Comparison of ENCODE assay signal across 8 cellular contexts in the genomic region with DNA sequence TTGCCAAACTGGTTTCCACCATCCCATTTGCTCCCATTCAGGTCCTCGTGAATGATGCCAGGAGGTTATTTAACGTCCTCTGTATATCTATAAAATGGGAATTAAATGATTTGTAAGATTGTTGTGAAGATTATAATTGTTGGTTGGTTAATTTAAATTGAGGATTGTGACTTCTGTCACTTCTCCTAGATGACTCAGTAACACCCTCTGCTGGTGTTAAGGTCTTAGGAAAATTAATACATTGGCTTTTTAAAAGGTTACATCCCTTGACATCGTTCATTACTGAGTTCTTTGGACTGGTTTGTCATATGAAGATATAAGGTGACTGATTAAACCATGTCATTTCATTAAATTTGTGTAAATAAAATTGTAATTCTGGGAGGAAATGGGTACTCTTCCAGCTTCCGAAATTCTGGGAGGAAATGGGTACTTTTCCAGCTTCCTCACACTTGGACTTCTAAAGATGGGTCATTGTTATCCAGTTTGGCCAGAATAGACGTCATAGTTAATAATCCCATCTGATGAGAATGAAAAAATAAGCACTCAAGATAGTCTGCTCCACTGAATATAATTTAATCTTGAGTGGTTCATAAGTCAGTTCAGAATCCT. TPM values are rescaled to one million over a fixed set of nuclear protein-coding genes. Genes with fewer than 3 reads are reported as not detected.
DNase-seq lines count a peak whose midpoint lies in the region; ATAC-seq and TF ChIP-seq lines count a peak whose summit lies in the region.

No MANE protein-coding gene starts in this region.

- no peaks in the 10 kb centered on the region for H3K36me3 ChIP-seq in breast epithelium
- H3K36me3 ChIP-seq in MG63: no peaks in the 10 kb centered on the region

- TF ChIP-seq POLR2A in breast epithelium (IDR thresholded peaks at IDR 0.05): no peak

- H3K9me3 Mint-ChIP-seq in nephron: no peaks in the 10 kb centered on the region

- DNase-seq in EL (peak; percentile 33), M059J (ENCODE audit: low read depth) (peak; percentile 56), breast epithelium (ENCODE audit: low spot score in 2 of 2) (no peak), MG63 (no peak), activated T-cell treated with anti-CD3 and anti-CD28 coated beads for 4 hours (no peak), ureter (ENCODE audit: low spot score) (no peak)

- H3K27ac Mint-ChIP-seq in nephron: no peak overlapping the region

- no peaks in the 10 kb centered on the region for H3K27me3 Mint-ChIP-seq in nephron (ENCODE audit: low read depth)

- peak in 2 of 3 donors; percentile 59 to 63 for TF ChIP-seq CTCF in breast epithelium (IDR thresholded peaks at IDR 0.05)
- peak; percentile 49 to 55 (median 52) for TF ChIP-seq CTCF in nephron (IDR thresholded peaks at IDR 0.05; ENCODE audit: unreplicated experiment in 3 of 3)

- no peak for ATAC-seq in HG03108 (IDR thresholded peaks at IDR 0.05; ENCODE audit: unreplicated experiment)

- no peak overlapping the region for H3K4me3 Mint-ChIP-seq in nephron

- H3K4me1 ChIP-seq in breast epithelium: no peaks in the 10 kb centered on the region

- H3K9me3 ChIP-seq in breast epithelium (no peaks in the 10 kb centered on the region), MG63 (no peaks in the 10 kb centered on the region)

- H3K4me1 Mint-ChIP-seq in nephron: no peaks in the 10 kb centered on the region

- no peak overlapping the region for H3K27ac ChIP-seq in breast epithelium

- H3K36me3 Mint-ChIP-seq in nephron (ENCODE audit: low read depth): peaks cover 12% of the 10 kb centered on the region

- intact Hi-C loops in breast epithelium (cut with DNase I; ENCODE audit: low total_unique reads): no loop called here

- H3K4me3 ChIP-seq in breast epithelium (no peak overlapping the region), MG63 (no peak overlapping the region)

- no peaks in the 10 kb centered on the region for H3K27me3 ChIP-seq in breast epithelium
- no peaks in the 10 kb centered on the region for H3K27me3 ChIP-seq in MG63

RNA-seq across cellular contexts. Expression of a gene that starts 33.3 kb away (rescaled TPM):
- 1.3 and 3.5 TPM in 2 replicates for total RNA-seq in M059J (2014; rRNA removed; shearing (Covaris generic))
- total RNA-seq in breast epithelium (1 to 10 TPM in 2 of 3 donors, under 1 TPM in 1; 0.96 to 2.6 (median 2.0) TPM), ureter (6.5 TPM)
- 8.6 and 8.9 TPM in 2 replicates for total RNA-seq in MG63 (2014; rRNA removed; shearing (Covaris generic); ENCODE audit: low replicate concordance)

Comparison
In these comparisons a context has a peak if more than half of its experiments do, and no peak if none do; other contexts are left out.
1. DNase-seq: peak in EL (single experiment) and M059J (single experiment); none in breast epithelium (0 of 2), MG63 (single experiment), activated T-cell treated with anti-CD3 and anti-CD28 coated beads for 4 hours (single experiment) and ureter (single experiment).